8 cellular contexts compared by ENCODE assay signal in the genomic region with DNA sequence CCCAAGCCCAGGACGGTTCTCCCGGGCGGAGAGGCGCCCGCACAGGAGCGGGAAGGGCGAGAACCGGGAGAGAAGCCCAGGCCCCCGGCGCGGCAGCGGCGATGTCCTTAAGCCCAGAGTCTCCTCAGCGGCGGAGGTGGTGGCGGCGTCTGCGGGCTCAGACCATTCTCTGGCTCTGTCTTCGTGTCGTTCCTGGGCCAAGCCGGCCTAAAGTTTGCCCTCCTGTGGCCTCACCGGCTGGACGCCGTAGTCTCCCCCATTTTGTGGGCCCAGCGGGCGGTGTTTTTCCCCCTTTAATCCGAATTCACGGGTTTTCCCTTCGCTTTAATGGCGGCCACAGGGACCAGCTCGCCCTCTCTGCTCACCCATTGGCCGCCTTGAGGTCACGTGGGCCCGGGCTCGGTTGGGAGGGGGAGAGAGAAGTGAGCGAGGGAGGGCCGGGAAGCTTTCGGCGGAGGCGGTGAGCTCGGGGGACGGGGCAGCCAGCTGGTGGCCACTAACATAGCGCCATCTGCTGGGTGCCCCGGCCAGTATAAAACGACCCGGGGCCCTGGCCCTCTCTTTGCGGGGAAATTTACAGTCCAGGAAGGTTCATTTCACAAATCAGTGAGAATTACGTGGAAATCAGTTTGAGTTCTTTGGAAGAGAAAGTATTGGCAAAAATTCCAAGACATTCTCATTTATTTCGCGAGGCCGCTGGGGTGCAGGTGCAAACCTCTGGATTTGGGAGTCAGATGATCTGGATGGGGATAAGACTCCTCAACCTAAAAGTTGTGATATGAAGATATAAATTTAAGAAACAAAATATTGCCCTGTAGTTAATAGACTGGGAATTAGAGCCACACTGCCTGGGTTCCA. TPM values are rescaled to one million over a fixed set of nuclear protein-coding genes. Genes with fewer than 3 reads are reported as not detected.
DNase-seq lines count a peak whose midpoint lies in the region; ATAC-seq and TF ChIP-seq lines count a peak whose summit lies in the region.

No MANE protein-coding gene starts in this region.

- DNase-seq in GM13977 (ENCODE audit: low spot score) (peak; percentile 98), NCI-H146 treated with DMSO at 0.1 percent for 48 hours (lab: John Stamatoyannopoulos, UW; ENCODE audit: unreplicated experiment) (peak; percentile 90), T-helper 1 cell (peak; percentile 97 to 98 (median 98)), amniotic stem cell (lab: John Stamatoyannopoulos, UW) (peak; percentile 97), left cardiac atrium (peak; percentile 99), posterior vena cava (ENCODE audit: low spot score) (peak; percentile 100), upper lobe of right lung (peak; percentile 100)

- no peaks in the 10 kb centered on the region for H3K9me3 ChIP-seq in upper lobe of right lung

- intact Hi-C loops in left cardiac atrium (cut with DNase I), result loop anchor here in 1 of 2 donors (5.0 kb wide), 1 partner anchor 649 kb away; no protein-coding TSS in a partner anchor
- intact Hi-C loops in posterior vena cava (cut with DNase I), result loop anchor here in 1 of 2 donors (10.0 kb wide), 1 partner anchor 141 kb away; a partner anchor contains a TSS
- intact Hi-C loops in upper lobe of right lung (cut with DNase I), result no loop called here

- H3K4me3 ChIP-seq in upper lobe of right lung, result peak overlapping the region; percentile 93

- H3K4me1 ChIP-seq in upper lobe of right lung, result peaks cover 33% of the 10 kb centered on the region

- peaks cover 6% of the 10 kb centered on the region for H3K36me3 ChIP-seq in upper lobe of right lung

- H3K27me3 ChIP-seq in upper lobe of right lung, result no peaks in the 10 kb centered on the region

- peak; percentile 79 for TF ChIP-seq CTCF in GM13977 (IDR thresholded peaks at IDR 0.05; ENCODE audit: extremely low read depth, insufficient read depth, missing control alignments)
- TF ChIP-seq CTCF in upper lobe of right lung (IDR thresholded peaks at IDR 0.05), result peak; percentile 91

- in situ Hi-C loops in GM13977 (cut with MboI; ENCODE audit: low pct_unique_long_range_greater_than_20kb, low sequenced_read_pairs, unreplicated experiment), result no loop called here

- peak overlapping the region; percentile 98 for H3K27ac ChIP-seq in upper lobe of right lung

- ATAC-seq in HG02884 (IDR thresholded peaks at IDR 0.05; ENCODE audit: unreplicated experiment) (peak; percentile 93), left cardiac atrium (peak; percentile 99 to 100), upper lobe of right lung (peak; percentile 99)

RNA-seq across cellular contexts. Expression of a gene that starts 0.8 kb away (rescaled TPM):
- total RNA-seq in left cardiac atrium, result 10 to 100 TPM; 24.5 to 38.4 TPM
- total RNA-seq in posterior vena cava, result 10 to 100 TPM; 53.9 to 54.1 TPM
- 65.7 TPM for total RNA-seq in upper lobe of right lung

Comparison
In these comparisons a context has a peak if more than half of its experiments do, and no peak if none do; other contexts are left out.
1. Peak in every context shown above with its lines: DNase-seq, ATAC-seq, H3K4me3 ChIP-seq and H3K27ac ChIP-seq.